14 cellular contexts compared by ENCODE assay signal in genomic region chr15:90126457-90127435, GRCh38. TPM values are rescaled to one million over a fixed set of nuclear protein-coding genes. Genes with fewer than 3 reads are reported as not detected.
A peak's percentile ranks its signal among the peaks of the same experiment; 100 is the strongest.
DNase-seq lines count a peak whose midpoint lies in the region; ATAC-seq and TF ChIP-seq lines count a peak whose summit lies in the region.
"Had no signal": no experiment of that assay in that cellular context is flagged by ENCODE, and none has a peak within 500 bp of the region (broad histone marks: within the 10 kb centered on the region; RNA-seq: fewer than 3 reads in every experiment).

No MANE protein-coding gene starts in this region.

- no peaks in the 10 kb centered on the region for H3K36me3 ChIP-seq in H7 (replicated peaks; ENCODE audit: control insufficient read depth, insufficient read depth, low read length)
- H3K36me3 ChIP-seq in WERI-Rb-1 = no peaks in the 10 kb centered on the region
- H3K36me3 ChIP-seq in iPS DF 6.9 (ENCODE audit: control insufficient read depth, insufficient read depth, low read length) = no peaks in the 10 kb centered on the region
- no peaks in the 10 kb centered on the region for H3K36me3 ChIP-seq in psoas muscle (ENCODE audit: insufficient read depth in 1 of 2, low read depth in 1 of 2)
- no peaks in the 10 kb centered on the region for H3K36me3 ChIP-seq in thyroid gland
- H3K36me3 ChIP-seq: ovary had no signal

- ATAC-seq in psoas muscle (peak; percentile 91 to 95 (median 94)), GM18520 (IDR thresholded peaks at IDR 0.05; ENCODE audit: unreplicated experiment) (no peak)
- ATAC-seq: activated CD8-positive, alpha-beta memory T cell treated with anti-CD3 and anti-CD28 coated beads, Interleukin-2, amount 10 ng/mL, durations not matched to agents 7 days and 5 days had no signal

- H3K4me1 ChIP-seq in iPS DF 6.9 (ENCODE audit: control insufficient read depth, insufficient read depth, low read length) (peaks cover 6% of the 10 kb centered on the region; the same call in 1 of the 2 replicates), psoas muscle (peaks cover 16% of the 10 kb centered on the region), thyroid gland (no peaks in the 10 kb centered on the region)

- H3K27ac ChIP-seq in WERI-Rb-1 (peak overlapping the region; percentile 71), iPS DF 6.9 (ENCODE audit: low read length) (peak overlapping the region; percentile 21), psoas muscle (peak overlapping the region; percentile 67), thyroid gland (no peak overlapping the region)
- H3K27ac ChIP-seq: ovary had no signal

- TF ChIP-seq CTCF in WERI-Rb-1 (IDR thresholded peaks at IDR 0.05; ENCODE audit: low read depth, low read length) = no peak
- no peak for TF ChIP-seq CTCF in psoas muscle (IDR thresholded peaks at IDR 0.05)
- TF ChIP-seq CTCF in thyroid gland (IDR thresholded peaks at IDR 0.05) = no peak

- no peak overlapping the region for H3K4me3 ChIP-seq in H7 (ENCODE audit: insufficient read depth, low read depth, low read length)
- H3K4me3 ChIP-seq in WERI-Rb-1 (ENCODE audit: low read depth, low read length) = peak overlapping the region; percentile 15
- no peak overlapping the region for H3K4me3 ChIP-seq in iPS DF 6.9 (ENCODE audit: low read length)
- H3K4me3 ChIP-seq in psoas muscle = peak overlapping the region; percentile 8
- H3K4me3 ChIP-seq in thyroid gland (replicated peaks in 1 of 3) = no peak overlapping the region
- H3K4me3 ChIP-seq: ovary had no signal

- intact Hi-C loops in psoas muscle (cut with DNase I) = no loop called here
- intact Hi-C loops in thyroid gland (cut with DNase I) = no loop called here

- H3K9me3 ChIP-seq in WERI-Rb-1 (ENCODE audit: severe bottlenecking) (no peaks in the 10 kb centered on the region), iPS DF 6.9 (ENCODE audit: control insufficient read depth, insufficient read depth, low read length) (no peaks in the 10 kb centered on the region), psoas muscle (no peaks in the 10 kb centered on the region), thyroid gland (no peaks in the 10 kb centered on the region)
- H3K9me3 ChIP-seq: ovary had no signal

- TF ChIP-seq POLR2A in thyroid gland (IDR thresholded peaks at IDR 0.05) = no peak

- DNase-seq in H7 = peak; percentile 67
- DNase-seq in WERI-Rb-1 = peak; percentile 86
- peak; percentile 41 for DNase-seq in iPS DF 6.9 (ENCODE audit: low read depth, low spot score)
- DNase-seq in psoas muscle = peak; percentile 50 to 75
- no peak for DNase-seq in activated naive CD4-positive, alpha-beta T cell treated with anti-CD3 and anti-CD28 coated beads, Interleukin-2, amount 50 U/mL, for 16 hours
- DNase-seq in thyroid gland = no peak
- no peak for DNase-seq in activated CD4-positive, alpha-beta T cell treated with anti-CD3 and anti-CD28 coated beads, Interleukin-2, amount 50 U/mL, for 4 hours
- DNase-seq: activated CD8-positive, alpha-beta memory T cell treated with anti-CD3 and anti-CD28 coated beads, Interleukin-2, amount 10 ng/mL, durations not matched to agents 7 days and 5 days; activated naive CD8-positive, alpha-beta T cell treated with anti-CD3 and anti-CD28 coated beads, Interleukin-2, amount 10 ng/mL, durations not matched to agents 7 days and 5 days; NCI-H226; ovary; stimulated activated CD4-positive, alpha-beta T cell treated with anti-CD3 and anti-CD28 coated beads, Interleukin-4, amount 100 ng/mL, for 4 hours; T-helper 9 cell had no signal

- WGBS in iPS DF 6.9 (ENCODE audit: insufficient coverage, insufficient read length) = no CpG with 5 or more reads among the region's 10 CpGs
- 5 to 13% (median 7%) methylated on average over 10 of the region's 10 CpGs for whole genome bisulfite sequencing in psoas muscle, 3 donors
- WGBS in thyroid gland, 2 donors = 44 to 55% methylated on average over 4 to 10 of the region's 10 CpGs

- H3K27me3 ChIP-seq in H7 (ENCODE audit: control insufficient read depth, insufficient read depth, low read length) (no peaks in the 10 kb centered on the region), WERI-Rb-1 (ENCODE audit: insufficient read depth, low read depth, severe bottlenecking) (no peaks in the 10 kb centered on the region), iPS DF 6.9 (ENCODE audit: control insufficient read depth, insufficient read depth, low read length) (no peaks in the 10 kb centered on the region), psoas muscle (ENCODE audit: insufficient read depth in 3 of 3, low read length in 2 of 3) (no peaks in the 10 kb centered on the region), thyroid gland (no peaks in the 10 kb centered on the region)
- H3K27me3 ChIP-seq: ovary had no signal

RNA-seq across cellular contexts. Expression of gene IDH2, which starts 24.5 kb away (rescaled TPM):
- 67.6 and 74.4 TPM in 2 replicates for total RNA-seq in H7 (2014; rRNA removed; shearing (Covaris generic))
- total RNA-seq in psoas muscle (100 to 1,000 TPM; 513 to 926 (median 752) TPM), thyroid gland (10 to 100 TPM; 29.4 to 49.6 (median 33.5) TPM)
- 100 to 1,000 TPM; 365 to 759 (median 405) TPM for polyA plus RNA-seq in psoas muscle

Comparison
In these comparisons a context has a peak if more than half of its experiments do, and no peak if none do; other contexts are left out.
1. DNase-seq: peak in H7 (single experiment), WERI-Rb-1 (single experiment), iPS DF 6.9 (single experiment) and psoas muscle (2 of 2); none in activated naive CD4-positive, alpha-beta T cell treated with anti-CD3 and anti-CD28 coated beads, Interleukin-2, amount 50 U/mL, for 16 hours (single experiment), thyroid gland (0 of 2) and activated CD4-positive, alpha-beta T cell treated with anti-CD3 and anti-CD28 coated beads, Interleukin-2, amount 50 U/mL, for 4 hours (0 of 2).
2. H3K4me3 ChIP-seq: peak in WERI-Rb-1 (single experiment) and psoas muscle (single experiment); none in H7 (single experiment), iPS DF 6.9 (single experiment) and thyroid gland (0 of 3).
3. H3K27ac ChIP-seq: peak in WERI-Rb-1 (single experiment), iPS DF 6.9 (single experiment) and psoas muscle (single experiment); none in thyroid gland (0 of 3).